ENCODE assay signal across 8 cellular contexts in genomic region chr13:52617070-52618060, GRCh38. TPM values are rescaled to one million over a fixed set of nuclear protein-coding genes. Genes with fewer than 3 reads are reported as not detected.
DNase-seq lines count a peak whose midpoint lies in the region; ATAC-seq and TF ChIP-seq lines count a peak whose summit lies in the region.

No MANE protein-coding gene starts in this region.

- H3K27me3 ChIP-seq in ascending aorta, result no peaks in the 10 kb centered on the region
- no peaks in the 10 kb centered on the region for H3K27me3 ChIP-seq in aorta (ENCODE audit: control insufficient read depth in 1 of 2, insufficient read depth in 2 of 2, low read length in 1 of 2)

- peak overlapping the region; percentile 95 for H3K4me3 Mint-ChIP-seq in T-helper 17 cell

- H3K4me1 ChIP-seq in ascending aorta, result peaks cover 0 to 5% of the 10 kb centered on the region in 2 donors
- H3K4me1 ChIP-seq in aorta (ENCODE audit: control insufficient read depth in 1 of 2, insufficient read depth in 2 of 2, low read length in 2 of 2), result no peaks in the 10 kb centered on the region

- H3K27me3 Mint-ChIP-seq in T-helper 17 cell, result no peaks in the 10 kb centered on the region

- no peaks in the 10 kb centered on the region for H3K36me3 Mint-ChIP-seq in T-helper 17 cell (ENCODE audit: low read depth)

- H3K4me3 ChIP-seq in ascending aorta, result peak overlapping the region; percentile 77 to 87
- H3K4me3 ChIP-seq in aorta (ENCODE audit: low read length in 2 of 2), result peak overlapping the region; percentile 66 to 93

- ATAC-seq in GM18505 (IDR thresholded peaks at IDR 0.05; ENCODE audit: unreplicated experiment) (peak; percentile 97), HG02943 (IDR thresholded peaks at IDR 0.05; ENCODE audit: low read depth, unreplicated experiment) (peak; percentile 98), T-helper 17 cell (peak; percentile 94), aorta (ENCODE audit: low FRiP score) (peak; percentile 97)

- H3K27ac Mint-ChIP-seq in T-helper 17 cell, result peak overlapping the region; percentile 97

- H3K9me3 ChIP-seq in T-helper 17 cell (ENCODE audit: control insufficient read depth, low read length, poor library complexity, severe bottlenecking) (no peaks in the 10 kb centered on the region), ascending aorta (no peaks in the 10 kb centered on the region), aorta (ENCODE audit: control insufficient read depth, low read length) (no peaks in the 10 kb centered on the region)

- peak in 1 of 3 experiments; percentile 3 for TF ChIP-seq CTCF in ascending aorta (IDR thresholded peaks at IDR 0.05)

- peak; percentile 82 for TF ChIP-seq POLR2A in GM18505 (IDR thresholded peaks at IDR 0.05; ENCODE audit: borderline replicate concordance, extremely low read depth, insufficient read depth, insufficient read length)

- H3K27ac ChIP-seq in ascending aorta (peak overlapping the region; percentile 76 to 88), aorta (ENCODE audit: low read depth in 1 of 2, low read length in 2 of 2) (peak overlapping the region in 1 of 2 donors; percentile 90)

- peaks cover under 1 to 2% of the 10 kb centered on the region in 2 donors for H3K36me3 ChIP-seq in ascending aorta
- no peaks in the 10 kb centered on the region for H3K36me3 ChIP-seq in aorta (ENCODE audit: control insufficient read depth in 1 of 2, insufficient read depth in 2 of 2, low read length in 1 of 2)

- peak; percentile 56 to 67 for DNase-seq in NCI-H187 (lab: John Stamatoyannopoulos, UW)
- DNase-seq in T-helper 17 cell, result peak; percentile 51 to 76 (median 65)
- DNase-seq in ascending aorta (ENCODE audit: low spot score in 2 of 2), result peak; percentile 21 to 91
- peak; percentile 86 for DNase-seq in hepatic stellate cell (ENCODE audit: low spot score)
- DNase-seq in renal cortical epithelial cell (ENCODE audit: low read depth), result peak; percentile 69
- DNase-seq in aorta, result peak; percentile 87 to 92

- 0 to 1% methylated on average over 51 of the region's 51 CpGs for WGBS in aorta, 2 donors

- peaks cover 26% of the 10 kb centered on the region for H3K4me1 Mint-ChIP-seq in T-helper 17 cell

- intact Hi-C loops in ascending aorta (cut with DNase I), result loop anchor here (1.0 to 2.0 kb wide), 2 partner anchors 18 to 35 kb away; partner anchors contain the start of gene SUGT1
- intact Hi-C loops in aorta (cut with DNase I), result no loop called here

RNA-seq across cellular contexts. Expression of gene HNRNPA1L2, which starts 24.9 kb away (rescaled TPM):
- total RNA-seq in T-helper 17 cell, result 10 to 100 TPM; 11.6 to 14.2 TPM
- 0.32 TPM for total RNA-seq in ascending aorta
- 1.6 and 4.5 TPM in 2 replicates for total RNA-seq in renal cortical epithelial cell
- total RNA-seq in aorta, result 1 to 10 TPM; 5.0 to 9.9 TPM
- 10 to 100 TPM in 1 of 2 donors, 1 to 10 TPM in 1; 6.9 to 14.4 TPM for polyA plus RNA-seq in aorta

RNA-seq across cellular contexts. Expression of gene SUGT1, which starts 35.3 kb away (rescaled TPM):
- total RNA-seq in T-helper 17 cell (10 to 100 TPM; 23.7 to 27.4 TPM), ascending aorta (8.8 TPM), renal cortical epithelial cell (55.9 and 70.7 TPM in 2 replicates), aorta (10 to 100 TPM; 44.2 to 44.4 TPM)
- 10 to 100 TPM; 30.2 to 36.4 TPM for polyA plus RNA-seq in aorta
